Comparison of ENCODE assay signal across 8 cellular contexts in the genomic region with DNA sequence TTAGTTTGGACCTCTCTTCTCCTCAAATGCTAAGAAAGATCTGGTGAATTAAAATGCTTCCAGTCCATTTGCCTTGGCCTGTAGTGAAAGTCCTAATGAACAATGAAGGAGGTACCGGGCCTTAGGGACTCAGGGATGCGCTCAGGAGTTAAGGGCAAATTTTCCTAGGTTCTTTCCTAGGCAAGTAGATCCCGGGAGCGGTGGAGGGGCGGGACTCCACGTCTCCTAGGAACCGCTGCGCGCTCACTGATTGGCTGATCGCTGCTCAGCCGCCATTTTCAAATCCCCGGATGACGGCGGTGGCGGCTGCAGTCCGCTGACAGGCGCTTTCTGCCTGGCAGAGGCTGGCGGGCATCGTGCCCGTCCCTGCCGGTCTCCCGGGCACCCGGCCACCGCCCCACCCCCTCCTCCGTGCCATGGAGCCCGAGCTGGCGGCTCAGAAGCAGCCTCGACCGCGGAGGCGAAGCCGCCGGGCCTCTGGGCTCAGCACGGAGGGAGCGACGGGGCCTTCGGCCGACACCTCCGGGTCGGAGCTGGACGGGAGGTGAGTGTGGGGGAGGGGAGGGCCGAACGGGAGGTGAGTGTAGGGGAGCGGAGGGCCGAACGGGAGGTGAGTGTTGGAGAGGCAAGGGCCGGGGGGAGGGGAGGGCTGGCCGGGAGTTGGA. TPM values are rescaled to one million over a fixed set of nuclear protein-coding genes. Genes with fewer than 3 reads are reported as not detected.
A peak's percentile ranks its signal among the peaks of the same experiment; 100 is the strongest.
DNase-seq lines count a peak whose midpoint lies in the region; ATAC-seq and TF ChIP-seq lines count a peak whose summit lies in the region.

A gene with protein sequence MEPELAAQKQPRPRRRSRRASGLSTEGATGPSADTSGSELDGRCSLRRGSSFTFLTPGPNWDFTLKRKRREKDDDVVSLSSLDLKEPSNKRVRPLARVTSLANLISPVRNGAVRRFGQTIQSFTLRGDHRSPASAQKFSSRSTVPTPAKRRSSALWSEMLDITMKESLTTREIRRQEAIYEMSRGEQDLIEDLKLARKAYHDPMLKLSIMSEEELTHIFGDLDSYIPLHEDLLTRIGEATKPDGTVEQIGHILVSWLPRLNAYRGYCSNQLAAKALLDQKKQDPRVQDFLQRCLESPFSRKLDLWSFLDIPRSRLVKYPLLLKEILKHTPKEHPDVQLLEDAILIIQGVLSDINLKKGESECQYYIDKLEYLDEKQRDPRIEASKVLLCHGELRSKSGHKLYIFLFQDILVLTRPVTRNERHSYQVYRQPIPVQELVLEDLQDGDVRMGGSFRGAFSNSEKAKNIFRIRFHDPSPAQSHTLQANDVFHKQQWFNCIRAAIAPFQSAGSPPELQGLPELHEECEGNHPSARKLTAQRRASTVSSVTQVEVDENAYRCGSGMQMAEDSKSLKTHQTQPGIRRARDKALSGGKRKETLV (plus strand): TSS at position 281 of the 665 bp plus-strand sequence. CDS start 136 bp downstream, at position 417.

- peak; percentile 57 for TF ChIP-seq POLR2A in GM19099 (IDR thresholded peaks at IDR 0.05; ENCODE audit: extremely low read depth, insufficient read length, low read depth)

- peak within 1 kb of the TSS; percentile 90 for H3K4me3 ChIP-seq in BE2C (ENCODE audit: low read depth, low read length)

- no peaks in the 10 kb centered on the region for H3K9me3 ChIP-seq in BE2C

- H3K27me3 ChIP-seq in BE2C = no peaks in the 10 kb centered on the region

- no peak for TF ChIP-seq CTCF in BE2C (IDR thresholded peaks at IDR 0.05; ENCODE audit: low read depth, low read length)

- ATAC-seq in HG03378 (IDR thresholded peaks at IDR 0.05; ENCODE audit: unreplicated experiment) = peak; percentile 93

- DNase-seq in BE2C (peak; percentile 93), NCI-H510A (lab: John Stamatoyannopoulos, UW) (peak; percentile 81), dedifferentiated amniotic fluid mesenchymal stem cell (ENCODE audit: extremely low spot score) (peak; percentile 75), left kidney (ENCODE audit: low read depth, low spot score) (peak; percentile 95)
- DNase-seq in activated CD4-positive, alpha-beta T cell treated with anti-CD3 and anti-CD28 coated beads for 48 hours = peak; percentile 84
- peak; percentile 72 to 82 for DNase-seq in stimulated activated CD4-positive, alpha-beta T cell treated with anti-CD3 and anti-CD28 coated beads, Interleukin-2, amount 100 ng/mL, for 24 hours

- peaks cover 6% of the 10 kb centered on the region; the same call in 1 of the 2 replicates for H3K36me3 ChIP-seq in BE2C

- no peaks in the 10 kb centered on the region for H3K4me1 ChIP-seq in BE2C

RNA-seq across cellular contexts. Expression of the gene that starts here (rescaled TPM):
- polyA plus RNA-seq in BE2C (2012; ENCODE audit: insufficient read depth, insufficient read length, low read depth) = 16.6 TPM

Comparison
In these comparisons a context has a peak if more than half of its experiments do, and no peak if none do; other contexts are left out.
1. Peak in every context shown above with its lines: DNase-seq, ATAC-seq and H3K4me3 ChIP-seq.